Comparison of ENCODE assay signal across 9 cellular contexts in the genomic region with DNA sequence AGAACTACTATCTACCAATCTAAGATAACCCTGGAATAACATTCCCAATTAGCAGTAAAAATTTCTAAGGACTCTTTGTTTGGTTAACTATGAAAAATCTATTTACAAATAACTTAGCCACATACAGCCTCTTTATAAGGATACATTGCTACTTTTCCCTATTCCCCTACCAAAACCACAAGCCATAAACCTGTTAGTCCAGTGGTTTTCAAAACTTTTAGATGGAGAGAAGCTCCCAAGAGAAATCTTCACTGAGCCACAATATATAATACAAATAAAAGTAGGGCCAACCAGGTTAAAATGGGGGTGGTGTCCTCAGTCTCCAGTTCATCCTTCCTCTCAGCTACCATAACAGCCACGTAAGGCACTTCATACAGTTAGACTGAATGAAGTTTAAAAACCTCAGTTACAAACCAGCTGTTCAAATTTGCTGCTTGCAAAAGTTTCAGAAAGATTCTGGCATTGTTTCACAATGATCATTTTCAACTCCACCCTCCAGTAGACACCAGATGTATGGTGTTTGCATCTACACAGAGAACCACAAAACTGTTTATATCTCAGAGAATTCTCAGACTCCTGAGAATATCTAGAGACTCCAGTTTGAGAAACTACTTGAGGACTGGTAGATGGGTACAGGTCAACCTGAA. TPM values are rescaled to one million over a fixed set of nuclear protein-coding genes. Genes with fewer than 3 reads are reported as not detected.
DNase-seq lines count a peak whose midpoint lies in the region; ATAC-seq lines count a peak whose summit lies in the region.
"Had no signal": no experiment of that assay in that cellular context is flagged by ENCODE, and none has a peak within 500 bp of the region (broad histone marks: within the 10 kb centered on the region; RNA-seq: fewer than 3 reads in every experiment).

No MANE protein-coding gene starts in this region.

- no peak overlapping the region for H3K4me3 ChIP-seq in H7 (ENCODE audit: insufficient read depth, low read depth, low read length)
- no peak overlapping the region for H3K4me3 ChIP-seq in effector memory CD4-positive, alpha-beta T cell (ENCODE audit: insufficient read depth, low read depth, low read length, poor library complexity, severe bottlenecking)

- H3K27me3 ChIP-seq in H7 (ENCODE audit: control insufficient read depth, insufficient read depth, low read length): no peaks in the 10 kb centered on the region
- H3K27me3 ChIP-seq in effector memory CD4-positive, alpha-beta T cell (replicated peaks; ENCODE audit: control insufficient read depth, insufficient read depth, low read length, poor library complexity, severe bottlenecking): no peaks in the 10 kb centered on the region

- DNase-seq in AML-193 (lab: John Stamatoyannopoulos, UW): peak; percentile 30 to 44
- DNase-seq in activated T-helper 2 cell treated with anti-CD3 and anti-CD28 coated beads, Interferon-gamma antibody, Interleukin-2, Interleukin-4, amounts not matched to agents 10 μg/mL and 5 μg/mL and 100 μg/mL, durations not matched to agents 14 hours and 24 hours and 36 hours (ENCODE audit: low spot score): no peak
- DNase-seq in H7: no peak
- DNase-seq in effector memory CD4-positive, alpha-beta T cell: no peak
- DNase-seq in stimulated activated CD4-positive, alpha-beta T cell treated with anti-CD3 and anti-CD28 coated beads, Interleukin-2, amount 100 ng/mL, for 48 hours: no peak
- DNase-seq in NCI-H446 (lab: John Stamatoyannopoulos, UW): no peak

- peaks cover 14% of the 10 kb centered on the region for H3K4me1 ChIP-seq in effector memory CD4-positive, alpha-beta T cell (ENCODE audit: control insufficient read depth, insufficient read depth, low read length, poor library complexity, severe bottlenecking)

- H3K27ac Mint-ChIP-seq in activated T-helper 2 cell treated with anti-CD3 and anti-CD28 coated beads, Interferon-gamma antibody, Interleukin-2, Interleukin-4, amounts not matched to agents 10 μg/mL and 5 μg/mL and 100 μg/mL, durations not matched to agents 14 hours and 24 hours and 36 hours: peak overlapping the region; percentile 83

- H3K9me3 ChIP-seq in effector memory CD4-positive, alpha-beta T cell (ENCODE audit: control insufficient read depth, low read length): no peaks in the 10 kb centered on the region

- ATAC-seq in GM19372 (IDR thresholded peaks at IDR 0.05; ENCODE audit: low read depth, unreplicated experiment) (peak; percentile 83), HG03135 (IDR thresholded peaks at IDR 0.05; ENCODE audit: unreplicated experiment) (peak; percentile 74)

- H3K4me3 Mint-ChIP-seq in activated T-helper 2 cell treated with anti-CD3 and anti-CD28 coated beads, Interferon-gamma antibody, Interleukin-2, Interleukin-4, amounts not matched to agents 10 μg/mL and 5 μg/mL and 100 μg/mL, durations not matched to agents 14 hours and 24 hours and 36 hours (ENCODE audit: low read depth): peak overlapping the region; percentile 41
- H3K4me3 Mint-ChIP-seq: neural crest cell had no signal

- H3K4me1 Mint-ChIP-seq in activated T-helper 2 cell treated with anti-CD3 and anti-CD28 coated beads, Interferon-gamma antibody, Interleukin-2, Interleukin-4, amounts not matched to agents 10 μg/mL and 5 μg/mL and 100 μg/mL, durations not matched to agents 14 hours and 24 hours and 36 hours (ENCODE audit: low read depth): peaks cover 57% of the 10 kb centered on the region

- H3K36me3 Mint-ChIP-seq in activated T-helper 2 cell treated with anti-CD3 and anti-CD28 coated beads, Interferon-gamma antibody, Interleukin-2, Interleukin-4, amounts not matched to agents 10 μg/mL and 5 μg/mL and 100 μg/mL, durations not matched to agents 14 hours and 24 hours and 36 hours (ENCODE audit: low read depth): peaks cover 56% of the 10 kb centered on the region

- no peak overlapping the region for H3K27ac ChIP-seq in effector memory CD4-positive, alpha-beta T cell (ENCODE audit: insufficient read depth, low read length, poor library complexity, severe bottlenecking)

- H3K27me3 Mint-ChIP-seq in activated T-helper 2 cell treated with anti-CD3 and anti-CD28 coated beads, Interferon-gamma antibody, Interleukin-2, Interleukin-4, amounts not matched to agents 10 μg/mL and 5 μg/mL and 100 μg/mL, durations not matched to agents 14 hours and 24 hours and 36 hours (ENCODE audit: low read depth): no peaks in the 10 kb centered on the region

- intact Hi-C loops in activated T-helper 2 cell treated with anti-CD3 and anti-CD28 coated beads, Interferon-gamma antibody, Interleukin-2, Interleukin-4, amounts not matched to agents 10 μg/mL and 5 μg/mL and 100 μg/mL, durations not matched to agents 14 hours and 24 hours and 36 hours (cut with micrococcal nuclease): loop anchor here (1.0 kb wide), 1 partner anchor 9 kb away; no protein-coding TSS in a partner anchor

- no peaks in the 10 kb centered on the region for H3K9me3 Mint-ChIP-seq in activated T-helper 2 cell treated with anti-CD3 and anti-CD28 coated beads, Interferon-gamma antibody, Interleukin-2, Interleukin-4, amounts not matched to agents 10 μg/mL and 5 μg/mL and 100 μg/mL, durations not matched to agents 14 hours and 24 hours and 36 hours

- no peaks in the 10 kb centered on the region for H3K36me3 ChIP-seq in H7 (replicated peaks; ENCODE audit: control insufficient read depth, insufficient read depth, low read length)
- no peaks in the 10 kb centered on the region for H3K36me3 ChIP-seq in effector memory CD4-positive, alpha-beta T cell (ENCODE audit: control insufficient read depth, insufficient read depth, low read length)

RNA-seq across cellular contexts. Expression of gene SOS1, which starts 26.0 kb away (rescaled TPM):
- 52.6 and 64.2 TPM in 2 replicates for total RNA-seq in activated T-helper 2 cell treated with anti-CD3 and anti-CD28 coated beads, Interferon-gamma antibody, Interleukin-2, Interleukin-4, amounts not matched to agents 10 μg/mL and 5 μg/mL and 100 μg/mL, durations not matched to agents 14 hours and 24 hours and 36 hours
- 8.4 and 22.0 TPM in 2 replicates for total RNA-seq in H7 (2014; rRNA removed; shearing (Covaris generic))

Comparison
In these comparisons a context has a peak if more than half of its experiments do, and no peak if none do; other contexts are left out.
1. DNase-seq: peak in AML-193 (2 of 2); none in activated T-helper 2 cell treated with anti-CD3 and anti-CD28 coated beads, Interferon-gamma antibody, Interleukin-2, Interleukin-4, amounts not matched to agents 10 μg/mL and 5 μg/mL and 100 μg/mL, durations not matched to agents 14 hours and 24 hours and 36 hours (single experiment), H7 (single experiment), effector memory CD4-positive, alpha-beta T cell (0 of 3), stimulated activated CD4-positive, alpha-beta T cell treated with anti-CD3 and anti-CD28 coated beads, Interleukin-2, amount 100 ng/mL, for 48 hours (0 of 2) and NCI-H446 (0 of 2).